ENCODE assay signal across 9 cellular contexts in genomic region chr22:32947581-32947980, GRCh38.
"Had no signal": no experiment of that assay in that cellular context is flagged by ENCODE, and none has a peak within 500 bp of the region (broad histone marks: within the 10 kb centered on the region; RNA-seq: fewer than 3 reads in every experiment).

No MANE protein-coding gene starts in this region.

- DNase-seq: H9, HCEC 1CT, IMR-90, KG1 had no signal

- H3K4me3 ChIP-seq: GM23338, K562 had no signal

- FAIRE-seq: H1, H54, HTR-8/SVneo, K562 had no signal

- ATAC-seq: GM23338, K562 had no signal
